ENCODE assay signal across 24 cellular contexts in genomic region chr10:62709200-62709599, GRCh38.
"Had no signal": no experiment of that assay in that cellular context is flagged by ENCODE, and none has a peak within 500 bp of the region (broad histone marks: within the 10 kb centered on the region; RNA-seq: fewer than 3 reads in every experiment).

No MANE protein-coding gene starts in this region.

- H3K36me3 ChIP-seq: brain microvascular endothelial cell, gastroesophageal sphincter, upper lobe of left lung, vagina had no signal

- H3K4me1 ChIP-seq: gastroesophageal sphincter, upper lobe of left lung, vagina had no signal

- ATAC-seq: effector memory CD8-positive, alpha-beta T cell; gastroesophageal sphincter; left colon; natural killer cell treated with Interleukin-12 subunit alpha and Interleukin-12 subunit beta and Interleukin-15 and Interleukin-18, amount 100 ng/mL, for 72 hours; right cardiac atrium had no signal

- H3K27ac ChIP-seq: brain microvascular endothelial cell, coronary artery, gastroesophageal sphincter, upper lobe of left lung, vagina had no signal

- H3K9me3 ChIP-seq: gastroesophageal sphincter, upper lobe of left lung, vagina had no signal

- H3K27me3 ChIP-seq: brain microvascular endothelial cell, gastroesophageal sphincter, upper lobe of left lung, vagina had no signal

- H3K4me3 ChIP-seq: coronary artery, gastroesophageal sphincter, upper lobe of left lung, vagina had no signal

- FAIRE-seq: astrocyte, kidney had no signal

- DNase-seq: activated CD4-positive, alpha-beta memory T cell treated with anti-CD3 and anti-CD28 coated beads, Interleukin-2, amount 10 ng/mL, durations not matched to agents 7 days and 5 days; activated CD4-positive, alpha-beta T cell treated with anti-CD3 and anti-CD28 coated beads, Interleukin-2, amount 10 ng/mL, durations not matched to agents 7 days and 5 days; activated CD4-positive, CD25-positive, alpha-beta regulatory T cell treated with anti-CD3 and anti-CD28 coated beads, Interleukin-2, amount 50 U/mL, for 72 hours; activated CD8-positive, alpha-beta memory T cell treated with anti-CD3 and anti-CD28 coated beads, Interleukin-2, amount 50 U/mL, for 48 hours; activated gamma-delta T cell; activated naive CD4-positive, alpha-beta T cell treated with anti-CD3 and anti-CD28 coated beads, Interleukin-2, amount 10 ng/mL, durations not matched to agents 7 days and 5 days; activated naive CD8-positive, alpha-beta T cell treated with anti-CD3 and anti-CD28 coated beads, Interleukin-2, amount 10 ng/mL, durations not matched to agents 7 days and 5 days; activated T-cell treated with anti-CD3 and anti-CD28 coated beads, Interleukin-2, amount 50 U/mL, for 24 hours; brain microvascular endothelial cell; effector memory CD8-positive, alpha-beta T cell; head of caudate nucleus; hypothalamus; immature natural killer cell; kidney; left colon; posterior cingulate gyrus; right cardiac atrium; T-helper 2 cell; upper lobe of left lung had no signal
